ENCODE assay signal across 1 cellular context in genomic region chr9:35070823-35071813, GRCh38.
A peak's percentile ranks its signal among the peaks of the same experiment; 100 is the strongest.
TF ChIP-seq lines count a peak whose summit lies in the region.

No MANE protein-coding gene starts in this region.

TF ChIP-seq in H1, 55 proteins besides CTCF, POLR2A, EP300 and RAD21:
- TF ChIP-seq SP2 (IDR thresholded peaks at IDR 0.05; ENCODE audit: low read length) (no peak), SAP30 (IDR thresholded peaks at IDR 0.05; ENCODE audit: insufficient read depth, insufficient replicate concordance, low read length) (peak; percentile 56)
TF ChIP-seq in H1: peak in this region for 1.
